In genomic region chr4:43271946-43272345, GRCh38 we compare ENCODE assay signal across 27 cellular contexts.
"Had no signal": no experiment of that assay in that cellular context is flagged by ENCODE, and none has a peak within 500 bp of the region (broad histone marks: within the 10 kb centered on the region; RNA-seq: fewer than 3 reads in every experiment).

No MANE protein-coding gene starts in this region.

- H3K4me1 Mint-ChIP-seq: memory B cell; naive thymus-derived CD4-positive, alpha-beta T cell had no signal

- DNase-seq: dermis blood vessel endothelial cell; dorsolateral prefrontal cortex; effector CD4-positive, alpha-beta T cell; effector memory CD4-positive, alpha-beta T cell; erythroblast; esophagus squamous epithelium; foreskin melanocyte; gastrocnemius medialis; glutamatergic neuron; head of caudate nucleus; heart right ventricle; hippocampal formation; left cardiac atrium; left lung; left ventricle myocardium superior; lower lobe of right lung; mesendoderm; midbrain; naive thymus-derived CD4-positive, alpha-beta T cell had no signal

- H3K27ac ChIP-seq: coronary artery, dorsolateral prefrontal cortex, epithelial cell of prostate, esophagus squamous epithelium, gastrocnemius medialis, heart right ventricle, left lung, lower lobe of right lung had no signal

- H3K36me3 ChIP-seq: esophagus squamous epithelium, gastrocnemius medialis, heart right ventricle, left lung, lower lobe of right lung had no signal

- H3K27me3 ChIP-seq: dorsolateral prefrontal cortex, esophagus squamous epithelium, gastrocnemius medialis, heart right ventricle, left lung had no signal

- H3K9me3 ChIP-seq: esophagus squamous epithelium, gastrocnemius medialis, heart right ventricle, left lung, lower lobe of right lung had no signal

- H3K36me3 Mint-ChIP-seq: memory B cell; naive thymus-derived CD4-positive, alpha-beta T cell had no signal

- H3K4me3 ChIP-seq: coronary artery, dorsolateral prefrontal cortex, esophagus squamous epithelium, gastrocnemius medialis, heart right ventricle, left lung, lower lobe of right lung had no signal

- ATAC-seq: esophagus mucosa; gastrocnemius medialis; heart right ventricle; left cardiac atrium; left lung; left ventricle myocardium superior; lower lobe of right lung; naive thymus-derived CD4-positive, alpha-beta T cell had no signal

- H3K4me3 Mint-ChIP-seq: memory B cell; naive thymus-derived CD4-positive, alpha-beta T cell had no signal

- H3K4me1 ChIP-seq: esophagus squamous epithelium, gastrocnemius medialis, heart right ventricle, left lung, lower lobe of right lung had no signal

- H3K9me3 Mint-ChIP-seq: memory B cell had no signal

- H3K27ac Mint-ChIP-seq: memory B cell; naive thymus-derived CD4-positive, alpha-beta T cell had no signal

- FAIRE-seq: colon, endothelial cell of umbilical vein, islet of Langerhans, keratinocyte had no signal

- H3K27me3 Mint-ChIP-seq: memory B cell; naive thymus-derived CD4-positive, alpha-beta T cell had no signal
